8 cellular contexts compared by ENCODE assay signal in the genomic region with DNA sequence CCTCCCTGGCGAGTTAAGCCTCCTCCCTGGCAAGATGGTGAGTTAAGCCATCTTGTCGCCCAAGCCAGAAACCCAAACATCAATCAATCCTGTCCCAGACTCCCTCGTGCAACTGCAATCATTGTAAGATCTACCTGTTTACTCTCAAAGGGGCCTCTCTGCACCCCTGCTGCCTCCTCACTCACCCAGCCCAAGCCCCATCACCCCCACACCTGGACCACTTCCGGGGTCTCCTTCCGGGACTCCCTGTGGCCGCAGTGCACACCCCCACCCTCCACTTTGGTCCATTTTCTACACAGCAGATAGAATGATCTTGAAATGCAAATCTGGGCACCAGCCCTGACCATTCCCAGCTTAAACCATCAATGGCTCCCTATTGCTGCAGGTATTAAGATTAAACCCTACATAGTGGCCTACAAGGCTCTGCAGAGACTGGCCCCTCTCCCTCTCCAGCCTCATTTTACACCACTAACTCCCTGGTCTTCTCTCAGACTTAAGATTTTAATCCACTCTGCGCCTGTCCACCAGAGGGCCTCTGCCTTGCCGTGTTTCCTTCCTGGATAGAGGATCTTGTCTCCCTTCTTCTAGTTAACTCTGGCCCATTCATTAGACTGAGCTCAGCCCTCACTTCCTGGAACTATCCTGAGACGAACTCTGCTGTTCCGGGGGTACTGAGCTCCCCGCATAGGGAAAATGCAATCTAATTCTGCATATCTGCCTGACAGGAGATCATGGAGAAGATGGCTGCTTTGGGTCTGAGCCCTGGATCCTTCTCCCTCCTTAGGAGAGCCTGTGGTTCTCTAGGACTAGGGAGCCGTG. TPM values are rescaled to one million over a fixed set of nuclear protein-coding genes. Genes with fewer than 3 reads are reported as not detected.
A peak's percentile ranks its signal among the peaks of the same experiment; 100 is the strongest.
DNase-seq lines count a peak whose midpoint lies in the region; ATAC-seq, FAIRE-seq and TF ChIP-seq lines count a peak whose summit lies in the region.

No MANE protein-coding gene starts in this region.

- H3K4me1 ChIP-seq in gastrocnemius medialis, result peaks cover 4% of the 10 kb centered on the region in 2 donors

- H3K4me3 ChIP-seq in gastrocnemius medialis, result no peak overlapping the region

- H3K36me3 ChIP-seq in gastrocnemius medialis, result no peaks in the 10 kb centered on the region

- peaks cover 0 to 10% (median 0%) of the 10 kb centered on the region in 3 donors for H3K27me3 ChIP-seq in gastrocnemius medialis

- FAIRE-seq in H54 (lab: Jason Lieb, UNC), result no peak

- no peak overlapping the region for H3K27ac ChIP-seq in gastrocnemius medialis

- in situ Hi-C loops in gastrocnemius medialis (cut with MboI; ENCODE audit: low sequenced_read_pairs in 4 of 4), result loop anchor here in 2 of 4 donors (5.0 to 25.0 kb wide), 3 partner anchors 104 to 712 kb away; no protein-coding TSS in a partner anchor

- TF ChIP-seq POLR2A in H54 (IDR thresholded peaks at IDR 0.05; ENCODE audit: low read depth, low read length), result no peak
- no peak for TF ChIP-seq POLR2A in gastrocnemius medialis (IDR thresholded peaks at IDR 0.05)

- DNase-seq in Ammon's horn (ENCODE audit: low spot score) (peak; percentile 71), H54 (ENCODE audit: insufficient read length, low spot score) (peak; percentile 60), SW 1271 (lab: John Stamatoyannopoulos, UW) (peak; percentile 21 to 57), glomerular visceral epithelial cell (ENCODE audit: extremely low spot score) (peak; percentile 30), gastrocnemius medialis (no peak), NCI-H526 treated with DMSO at 0.1 percent for 48 hours (lab: John Stamatoyannopoulos, UW) (no peak)

- H3K9me3 ChIP-seq in gastrocnemius medialis, result no peaks in the 10 kb centered on the region

- peak in 4 of 5 experiments; percentile 37 to 49 (median 40) for TF ChIP-seq CTCF in gastrocnemius medialis (IDR thresholded peaks at IDR 0.05 in 4 of 5, conservative IDR thresholded peaks at IDR 0.05 in 1 of 5)

- ATAC-seq in gastrocnemius medialis (no peak), HG03159 (IDR thresholded peaks at IDR 0.05; ENCODE audit: unreplicated experiment) (no peak), GM19035 (IDR thresholded peaks at IDR 0.05; ENCODE audit: unreplicated experiment) (no peak)

- intact Hi-C loops in gastrocnemius medialis (cut with DNase I; ENCODE audit: low total_unique reads), result no loop called here

RNA-seq across cellular contexts. Expression of a gene that starts 41.9 kb away (rescaled TPM):
- total RNA-seq in gastrocnemius medialis, result under 1 TPM; 0.23 to 0.36 (median 0.31) TPM

Comparison
In these comparisons a context has a peak if more than half of its experiments do, and no peak if none do; other contexts are left out.
1. DNase-seq: peak in Ammon's horn (single experiment), H54 (single experiment), SW 1271 (2 of 2) and glomerular visceral epithelial cell (single experiment); none in gastrocnemius medialis (0 of 2) and NCI-H526 treated with DMSO at 0.1 percent for 48 hours (single experiment).